Comparison of ENCODE assay signal across 7 cellular contexts in the genomic region with DNA sequence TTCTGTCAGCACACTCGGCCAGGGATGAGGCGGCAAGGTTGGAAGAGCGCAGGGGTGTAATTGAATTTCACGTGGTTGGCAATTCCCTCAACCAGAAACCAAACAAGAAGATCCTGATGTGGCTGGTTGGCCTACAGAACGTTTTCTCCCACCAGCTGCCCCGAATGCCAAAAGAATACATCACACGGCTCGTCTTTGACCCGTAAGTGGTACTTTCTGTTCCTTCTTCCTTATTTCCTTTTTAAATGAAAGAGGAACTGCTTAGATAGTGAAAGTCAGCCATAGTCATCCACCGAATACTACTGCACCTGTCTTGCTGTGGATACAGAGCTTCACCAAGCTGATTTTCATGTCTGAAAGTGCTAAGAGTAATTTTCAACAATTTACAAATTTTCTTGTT.
DNase-seq lines count a peak whose midpoint lies in the region; ATAC-seq, FAIRE-seq and TF ChIP-seq lines count a peak whose summit lies in the region.

No MANE protein-coding gene starts in this region.

- no peaks in the 10 kb centered on the region for H3K79me2 ChIP-seq in OCI-LY7 (ENCODE audit: insufficient read depth, low read depth, low read length)

- H3K27ac Mint-ChIP-seq in stimulated activated effector memory CD8-positive, alpha-beta T cell treated with anti-CD3 and anti-CD28 coated beads, Interleukin-12 subunit alpha, Interleukin-12 subunit beta, amount 100 ng/mL, for 72 hours: peak overlapping the region; percentile 41

- no peaks in the 10 kb centered on the region for H4K20me1 ChIP-seq in OCI-LY7 (ENCODE audit: insufficient read depth, low read length)

- H3K27ac ChIP-seq in OCI-LY7 (ENCODE audit: low read depth, low read length, poor library complexity, severe bottlenecking): peak overlapping the region; percentile 80

- no peak for FAIRE-seq in RCC 7860 (lab: Jason Lieb, UNC)

- H3K9me3 ChIP-seq in OCI-LY7 (ENCODE audit: low read length): no peaks in the 10 kb centered on the region

- H3K9me3 Mint-ChIP-seq in stimulated activated effector memory CD8-positive, alpha-beta T cell treated with anti-CD3 and anti-CD28 coated beads, Interleukin-12 subunit alpha, Interleukin-12 subunit beta, amount 100 ng/mL, for 72 hours: no peaks in the 10 kb centered on the region

- peaks cover 21% of the 10 kb centered on the region for H3K4me1 ChIP-seq in OCI-LY7 (ENCODE audit: insufficient read depth, low read length, poor library complexity, severe bottlenecking)

- H3K4me3 Mint-ChIP-seq in stimulated activated effector memory CD8-positive, alpha-beta T cell treated with anti-CD3 and anti-CD28 coated beads, Interleukin-12 subunit alpha, Interleukin-12 subunit beta, amount 100 ng/mL, for 72 hours: no peak overlapping the region

- peaks cover 100% of the 10 kb centered on the region for H3K36me3 Mint-ChIP-seq in stimulated activated effector memory CD8-positive, alpha-beta T cell treated with anti-CD3 and anti-CD28 coated beads, Interleukin-12 subunit alpha, Interleukin-12 subunit beta, amount 100 ng/mL, for 72 hours

- H3K4me2 ChIP-seq in OCI-LY7 (ENCODE audit: low read length): peak overlapping the region; percentile 79

- peaks cover 56% of the 10 kb centered on the region for H3K36me3 ChIP-seq in OCI-LY7 (ENCODE audit: insufficient read depth, low read length)

- CTCF ChIA-PET in OCI-LY7 (lab: Charles Lee; ENCODE audit: unreplicated experiment): no interaction called here

- peak; percentile 98 for ATAC-seq in GM19324 (IDR thresholded peaks at IDR 0.05; ENCODE audit: low FRiP score, unreplicated experiment)
- ATAC-seq in HG02970 (IDR thresholded peaks at IDR 0.05; ENCODE audit: low FRiP score, unreplicated experiment): peak; percentile 100
- ATAC-seq in stimulated activated effector memory CD8-positive, alpha-beta T cell treated with anti-CD3 and anti-CD28 coated beads, Interleukin-12 subunit alpha, Interleukin-12 subunit beta, amount 100 ng/mL, for 72 hours: no peak

- peak; percentile 87 for DNase-seq in OCI-LY7 (ENCODE audit: low spot score)
- DNase-seq in stimulated activated effector memory CD8-positive, alpha-beta T cell treated with anti-CD3 and anti-CD28 coated beads, Interleukin-12 subunit alpha, Interleukin-12 subunit beta, amount 100 ng/mL, for 72 hours (ENCODE audit: low spot score in 2 of 2): no peak
- no peak for DNase-seq in RCC 7860 (ENCODE audit: low spot score)
- no peak for DNase-seq in GF-D8 (lab: John Stamatoyannopoulos, UW)
- no peak for DNase-seq in NCI-H1930 (lab: John Stamatoyannopoulos, UW)

- peaks cover 8% of the 10 kb centered on the region for H3K4me1 Mint-ChIP-seq in stimulated activated effector memory CD8-positive, alpha-beta T cell treated with anti-CD3 and anti-CD28 coated beads, Interleukin-12 subunit alpha, Interleukin-12 subunit beta, amount 100 ng/mL, for 72 hours

- POLR2A ChIA-PET in OCI-LY7 (lab: Charles Lee): interaction anchor here (0.8 to 1.0 kb wide), 2 partner anchors 10 to 54 kb away, joined by 3 to 5 read pairs; no protein-coding TSS in a partner anchor

- H2AFZ ChIP-seq in OCI-LY7 (ENCODE audit: low read length): peak overlapping the region; percentile 53; the same call in 1 of the 2 replicates

- intact Hi-C loops in OCI-LY7 (cut with micrococcal nuclease; ENCODE audit: unreplicated experiment): loop anchor here (2.0 kb wide), 1 partner anchor 85 kb away; the partner anchor contains the start of gene KAT2B

- TF ChIP-seq CTCF in OCI-LY7 (conservative IDR thresholded peaks at IDR 0.05; ENCODE audit: low read length): no peak

- peak overlapping the region; percentile 52 for H3K4me3 ChIP-seq in OCI-LY7 (ENCODE audit: low read depth, low read length, poor library complexity, severe bottlenecking)

- no TSS peak for BruUV-seq in OCI-LY7 (replicated peaks; lab: Mats Ljungman, UMichigan)

- H3K9me2 ChIP-seq in OCI-LY7 (ENCODE audit: insufficient read depth, low read length): no peaks in the 10 kb centered on the region
